1 cellular context compared by ENCODE assay signal in the genomic region with DNA sequence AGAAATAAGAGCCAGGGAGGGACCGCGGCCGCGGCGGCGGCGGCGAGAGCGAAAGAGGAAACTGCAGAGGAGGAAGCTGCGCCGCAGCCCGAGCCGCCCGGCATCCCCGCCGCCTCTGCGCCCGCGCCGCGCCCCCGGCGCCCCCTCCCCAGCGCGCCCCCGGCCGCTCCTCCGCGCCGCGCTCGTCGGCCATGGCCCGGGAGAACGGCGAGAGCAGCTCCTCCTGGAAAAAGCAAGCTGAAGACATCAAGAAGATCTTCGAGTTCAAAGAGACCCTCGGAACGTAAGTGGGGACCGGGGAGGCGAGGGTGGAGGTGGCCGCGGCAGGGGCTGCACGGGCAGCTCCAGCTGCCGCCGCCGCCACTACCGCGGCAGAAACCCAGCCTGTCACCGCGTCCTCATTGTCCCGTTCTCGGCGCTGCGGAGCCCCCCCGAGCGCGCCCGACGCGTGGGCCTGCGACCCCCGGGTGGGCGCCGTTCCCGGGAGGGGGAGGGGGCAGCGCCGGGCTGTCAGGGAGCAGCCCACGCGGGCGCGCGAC.
A peak's percentile ranks its signal among the peaks of the same experiment; 100 is the strongest.
TF ChIP-seq lines count a peak whose summit lies in the region.

No MANE protein-coding gene starts in this region.

TF ChIP-seq in GM12878, 131 proteins besides CTCF, POLR2A, EP300 and RAD21:
- TF ChIP-seq, protein P1, sequence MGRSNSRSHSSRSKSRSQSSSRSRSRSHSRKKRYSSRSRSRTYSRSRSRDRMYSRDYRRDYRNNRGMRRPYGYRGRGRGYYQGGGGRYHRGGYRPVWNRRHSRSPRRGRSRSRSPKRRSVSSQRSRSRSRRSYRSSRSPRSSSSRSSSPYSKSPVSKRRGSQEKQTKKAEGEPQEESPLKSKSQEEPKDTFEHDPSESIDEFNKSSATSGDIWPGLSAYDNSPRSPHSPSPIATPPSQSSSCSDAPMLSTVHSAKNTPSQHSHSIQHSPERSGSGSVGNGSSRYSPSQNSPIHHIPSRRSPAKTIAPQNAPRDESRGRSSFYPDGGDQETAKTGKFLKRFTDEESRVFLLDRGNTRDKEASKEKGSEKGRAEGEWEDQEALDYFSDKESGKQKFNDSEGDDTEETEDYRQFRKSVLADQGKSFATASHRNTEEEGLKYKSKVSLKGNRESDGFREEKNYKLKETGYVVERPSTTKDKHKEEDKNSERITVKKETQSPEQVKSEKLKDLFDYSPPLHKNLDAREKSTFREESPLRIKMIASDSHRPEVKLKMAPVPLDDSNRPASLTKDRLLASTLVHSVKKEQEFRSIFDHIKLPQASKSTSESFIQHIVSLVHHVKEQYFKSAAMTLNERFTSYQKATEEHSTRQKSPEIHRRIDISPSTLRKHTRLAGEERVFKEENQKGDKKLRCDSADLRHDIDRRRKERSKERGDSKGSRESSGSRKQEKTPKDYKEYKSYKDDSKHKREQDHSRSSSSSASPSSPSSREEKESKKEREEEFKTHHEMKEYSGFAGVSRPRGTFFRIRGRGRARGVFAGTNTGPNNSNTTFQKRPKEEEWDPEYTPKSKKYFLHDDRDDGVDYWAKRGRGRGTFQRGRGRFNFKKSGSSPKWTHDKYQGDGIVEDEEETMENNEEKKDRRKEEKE (IDR thresholded peaks at IDR 0.05): no peak
- TF ChIP-seq LARP7 (IDR thresholded peaks at IDR 0.05) (peak; percentile 58; the same call in 1 of the 2 replicates), MYB (IDR thresholded peaks at IDR 0.05; ENCODE audit: borderline replicate concordance, low read depth, low read length) (no peak), IKZF1 (conservative IDR thresholded peaks at IDR 0.05) (peak; percentile 69), MEF2B (IDR thresholded peaks at IDR 0.05; ENCODE audit: partially characterized antibody, poor library complexity, severe bottlenecking) (peak; percentile 7), BCL11A (IDR thresholded peaks at IDR 0.05; ENCODE audit: low read depth, low read length) (no peak), YBX1 (IDR thresholded peaks at IDR 0.05) (no peak), TAF1 (IDR thresholded peaks at IDR 0.05; ENCODE audit: borderline replicate concordance, low read depth, low read length) (0 out of 2 replicates have a peak, but pooled peaks have one; percentile 5), RUNX3 (IDR thresholded peaks at IDR 0.05; ENCODE audit: low read length) (no peak), ATF7 (IDR thresholded peaks at IDR 0.05; ENCODE audit: low read depth) (no peak), YY1 (IDR thresholded peaks at IDR 0.05; ENCODE audit: low read depth, low read length) (peak; percentile 66; the same call in 1 of the 2 replicates), DPF2 (IDR thresholded peaks at IDR 0.05) (peak; percentile 58), SPI1 (IDR thresholded peaks at IDR 0.05; ENCODE audit: borderline replicate concordance, insufficient read depth, low read depth, low read length) (peak; percentile 15; the same call in 1 of the 2 replicates), EGR1 (IDR thresholded peaks at IDR 0.05; ENCODE audit: borderline replicate concordance in 1 of 2, low read depth in 2 of 2, low read length in 2 of 2) (peak in 1 of 2 experiments; percentile 25; a peak in 1 of 3 replicates), SUZ12 (IDR thresholded peaks at IDR 0.05; ENCODE audit: unreplicated experiment) (no peak), TCF12 (IDR thresholded peaks at IDR 0.05; ENCODE audit: low read depth, low read length) (0 out of 2 replicates have a peak, but pooled peaks have one; percentile 7)
- TF ChIP-seq, protein P2, sequence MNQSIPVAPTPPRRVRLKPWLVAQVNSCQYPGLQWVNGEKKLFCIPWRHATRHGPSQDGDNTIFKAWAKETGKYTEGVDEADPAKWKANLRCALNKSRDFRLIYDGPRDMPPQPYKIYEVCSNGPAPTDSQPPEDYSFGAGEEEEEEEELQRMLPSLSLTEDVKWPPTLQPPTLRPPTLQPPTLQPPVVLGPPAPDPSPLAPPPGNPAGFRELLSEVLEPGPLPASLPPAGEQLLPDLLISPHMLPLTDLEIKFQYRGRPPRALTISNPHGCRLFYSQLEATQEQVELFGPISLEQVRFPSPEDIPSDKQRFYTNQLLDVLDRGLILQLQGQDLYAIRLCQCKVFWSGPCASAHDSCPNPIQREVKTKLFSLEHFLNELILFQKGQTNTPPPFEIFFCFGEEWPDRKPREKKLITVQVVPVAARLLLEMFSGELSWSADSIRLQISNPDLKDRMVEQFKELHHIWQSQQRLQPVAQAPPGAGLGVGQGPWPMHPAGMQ (IDR thresholded peaks at IDR 0.05; ENCODE audit: borderline replicate concordance): no peak
